In genomic region chr1:40317394-40318074, GRCh38 we compare ENCODE assay signal across 1 cellular context.
A peak's percentile ranks its signal among the peaks of the same experiment; 100 is the strongest.
TF ChIP-seq lines count a peak whose summit lies in the region.

No MANE protein-coding gene starts in this region.

TF ChIP-seq in HepG2, 621 proteins besides CTCF, POLR2A, EP300 and RAD21:
- 0 out of 2 replicates have a peak, but pooled peaks have one; percentile 40 for TF ChIP-seq ZKSCAN5 (CRISPR knock-in tag; IDR thresholded peaks at IDR 0.05)
- TF ChIP-seq ZNF281 (CRISPR knock-in tag; IDR thresholded peaks at IDR 0.05; ENCODE audit: borderline replicate concordance) = 0 out of 2 replicates have a peak, but pooled peaks have one; percentile 6
- TF ChIP-seq ZNF800 (CRISPR knock-in tag; IDR thresholded peaks at IDR 0.05) = 0 out of 2 replicates have a peak, but pooled peaks have one; percentile 2
- TF ChIP-seq ONECUT2 (CRISPR knock-in tag; IDR thresholded peaks at IDR 0.05) = no peak
- no peak for TF ChIP-seq ZBED4 (CRISPR knock-in tag; IDR thresholded peaks at IDR 0.05; ENCODE audit: borderline replicate concordance)
- 0 out of 2 replicates have a peak, but pooled peaks have one; percentile 43 for TF ChIP-seq ZNF543 (CRISPR knock-in tag; IDR thresholded peaks at IDR 0.05)
TF ChIP-seq in HepG2: peak in this region for 4.
